Comparison of ENCODE assay signal across 13 cellular contexts in the genomic region with DNA sequence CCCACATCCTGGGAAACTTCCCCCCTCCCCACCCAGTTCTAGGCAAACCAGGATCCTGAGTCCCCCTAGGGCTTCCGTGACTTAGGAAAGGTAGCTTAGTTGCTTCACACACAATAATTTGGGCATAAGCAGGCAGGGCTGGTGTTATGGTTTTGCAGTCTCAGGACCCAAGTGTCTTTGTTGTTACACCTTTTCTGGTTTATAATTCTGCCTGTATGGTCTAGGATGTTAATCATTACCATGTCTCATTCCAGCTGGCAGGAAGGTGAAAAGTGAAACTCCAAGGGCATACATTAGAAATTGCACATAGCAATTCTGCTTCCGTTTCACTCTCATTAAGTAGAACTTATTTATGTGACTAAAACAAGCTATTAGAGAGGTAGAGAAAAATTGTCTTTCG. TPM values are rescaled to one million over a fixed set of nuclear protein-coding genes. Genes with fewer than 3 reads are reported as not detected.
DNase-seq lines count a peak whose midpoint lies in the region; ATAC-seq and TF ChIP-seq lines count a peak whose summit lies in the region.
"Had no signal": no experiment of that assay in that cellular context is flagged by ENCODE, and none has a peak within 500 bp of the region (broad histone marks: within the 10 kb centered on the region; RNA-seq: fewer than 3 reads in every experiment).

No MANE protein-coding gene starts in this region.

- H3K23ac ChIP-seq in mesenchymal stem cell (ENCODE audit: low read length in 2 of 2): no peak overlapping the region

- H4K8ac ChIP-seq in mesenchymal stem cell (ENCODE audit: low read length): no peak overlapping the region

- H2AK5ac ChIP-seq in mesenchymal stem cell (ENCODE audit: low read length, severe bottlenecking): no peak overlapping the region

- no peak for TF ChIP-seq POLR2A in GM18505 (IDR thresholded peaks at IDR 0.05; ENCODE audit: borderline replicate concordance, extremely low read depth, insufficient read depth, insufficient read length)

- H2BK15ac ChIP-seq in mesenchymal stem cell (ENCODE audit: low read depth, poor library complexity, severe bottlenecking): no peak overlapping the region

- no peak overlapping the region for H3K27ac ChIP-seq in OCI-LY1 (ENCODE audit: low read depth, low read length, poor library complexity, severe bottlenecking)
- peak overlapping the region; percentile 46 for H3K27ac ChIP-seq in mesenchymal stem cell (ENCODE audit: low read length, poor library complexity, severe bottlenecking)
- H3K27ac ChIP-seq: C4-2B, SJCRH30 had no signal

- no peaks in the 10 kb centered on the region for H3K36me3 ChIP-seq in OCI-LY1 (ENCODE audit: insufficient read depth, low read length)
- no peaks in the 10 kb centered on the region for H3K36me3 ChIP-seq in mesenchymal stem cell (ENCODE audit: control insufficient read depth in 1 of 2, insufficient read depth in 2 of 2, low read depth in 1 of 2, low read length in 2 of 2)
- H3K36me3 ChIP-seq in HAP-1 (replicated peaks): no peaks in the 10 kb centered on the region
- H3K36me3 ChIP-seq: SJCRH30 had no signal

- H3K9me3 ChIP-seq in OCI-LY1 (ENCODE audit: low read length) (no peaks in the 10 kb centered on the region), mesenchymal stem cell (ENCODE audit: control insufficient read depth, low read length) (no peaks in the 10 kb centered on the region), HAP-1 (no peaks in the 10 kb centered on the region)
- H3K9me3 ChIP-seq: SJCRH30 had no signal

- H3K4me1 ChIP-seq in OCI-LY1 (ENCODE audit: insufficient read depth, low read length, severe bottlenecking) (peaks cover 25% of the 10 kb centered on the region), mesenchymal stem cell (ENCODE audit: control insufficient read depth, insufficient read depth, low read depth, low read length) (peaks cover 2% of the 10 kb centered on the region), HAP-1 (no peaks in the 10 kb centered on the region)
- H3K4me1 ChIP-seq: SJCRH30 had no signal

- H3K9ac ChIP-seq in OCI-LY1 (ENCODE audit: low read length) (no peak overlapping the region), mesenchymal stem cell (ENCODE audit: low read length) (no peak overlapping the region)

- no peak overlapping the region for H2AFZ ChIP-seq in OCI-LY1 (ENCODE audit: low read length)
- no peak overlapping the region for H2AFZ ChIP-seq in mesenchymal stem cell (ENCODE audit: low read depth, low read length)

- H4K20me1 ChIP-seq in OCI-LY1 (ENCODE audit: insufficient read depth, low read length): no peaks in the 10 kb centered on the region

- H3K18ac ChIP-seq in mesenchymal stem cell (ENCODE audit: low read depth in 1 of 2, low read length in 2 of 2): no peak overlapping the region

- no peak overlapping the region for H3K4me3 ChIP-seq in OCI-LY1 (ENCODE audit: low read depth, low read length, poor library complexity, severe bottlenecking)
- no peak overlapping the region for H3K4me3 ChIP-seq in mesenchymal stem cell (ENCODE audit: insufficient read depth in 1 of 2, low read depth in 1 of 2, low read length in 2 of 2)
- no peak overlapping the region for H3K4me3 ChIP-seq in HAP-1
- H3K4me3 ChIP-seq: SJCRH30 had no signal

- no peak overlapping the region for H2BK12ac ChIP-seq in mesenchymal stem cell (ENCODE audit: low read length in 2 of 2)

- no peak overlapping the region for H4K91ac ChIP-seq in mesenchymal stem cell (ENCODE audit: low read length)

- DNase-seq in mesenchymal stem cell (no peak), retina (no peak), HAP-1 (ENCODE audit: low spot score in 2 of 2) (no peak)
- DNase-seq in activated naive CD4-positive, alpha-beta T cell treated with anti-CD3 and anti-CD28 coated beads, Interleukin-2, amount 50 U/mL, for 16 hours: no peak
- DNase-seq: activated CD4-positive, alpha-beta T cell treated with anti-CD3 and anti-CD28 coated beads for 1 hour; activated naive CD4-positive, alpha-beta T cell treated with Interleukin-2 at 50 U/mL for 16 hours; SJCRH30 had no signal

- in situ Hi-C loops in HAP-1 (cut with MboI; ENCODE audit: low sequenced_read_pairs): no loop called here

- H3K4me2 ChIP-seq in OCI-LY1 (ENCODE audit: low read length): peak overlapping the region; percentile 14; the same call in 1 of the 2 replicates
- peak overlapping the region; percentile 8 for H3K4me2 ChIP-seq in mesenchymal stem cell (ENCODE audit: low read length, poor library complexity, severe bottlenecking)

- ATAC-seq in GM18505 (IDR thresholded peaks at IDR 0.05; ENCODE audit: unreplicated experiment) (peak; percentile 79), HG02763 (IDR thresholded peaks at IDR 0.05; ENCODE audit: unreplicated experiment) (peak; percentile 64), esophagus mucosa (no peak)

- no peak overlapping the region for H3K4ac ChIP-seq in mesenchymal stem cell (ENCODE audit: low read depth in 1 of 2, low read length in 2 of 2)

- H2BK120ac ChIP-seq in mesenchymal stem cell (ENCODE audit: low read depth, low read length): no peak overlapping the region

- no peaks in the 10 kb centered on the region for H3F3A ChIP-seq in OCI-LY1 (ENCODE audit: insufficient read depth, low read length)

- WGBS in mesenchymal stem cell: 94% methylated on average over 2 of the region's 3 CpGs

- no peak for TF ChIP-seq CTCF in OCI-LY1 (IDR thresholded peaks at IDR 0.05; ENCODE audit: low read length)

- H3K14ac ChIP-seq in mesenchymal stem cell (ENCODE audit: low read length in 2 of 2): no peak overlapping the region

- H3K79me1 ChIP-seq in mesenchymal stem cell (replicated peaks; ENCODE audit: low read length, poor library complexity, severe bottlenecking): peaks cover 1% of the 10 kb centered on the region

- no peaks in the 10 kb centered on the region; the same call in 1 of the 2 replicates for H3K79me2 ChIP-seq in OCI-LY1 (ENCODE audit: insufficient read depth, low read length)

- H3K9me2 ChIP-seq in OCI-LY1 (ENCODE audit: low read depth, low read length): no peaks in the 10 kb centered on the region

- H3K27me3 ChIP-seq in OCI-LY1 (ENCODE audit: insufficient read depth, low read length): no peaks in the 10 kb centered on the region
- peaks cover 0 to 6% of the 10 kb centered on the region in 2 experiments for H3K27me3 ChIP-seq in mesenchymal stem cell (ENCODE audit: control insufficient read depth in 1 of 2, insufficient read depth in 1 of 2, low read length in 2 of 2)
- H3K27me3 ChIP-seq in HAP-1 (ENCODE audit: low read depth): no peaks in the 10 kb centered on the region
- H3K27me3 ChIP-seq: SJCRH30 had no signal

- no peak overlapping the region for H2BK5ac ChIP-seq in mesenchymal stem cell (ENCODE audit: low read depth, low read length, poor library complexity, severe bottlenecking)

RNA-seq across cellular contexts. Expression of a gene that starts 16.8 kb away (rescaled TPM):
- 0.01 TPM for polyA plus RNA-seq in mesenchymal stem cell (2013, experiment 1 of 2)
- not detected for polyA plus RNA-seq in mesenchymal stem cell (2013, experiment 2 of 2)
- total RNA-seq in esophagus mucosa: 1.1 TPM
- total RNA-seq: HT1080 had no signal
